Comparison of ENCODE assay signal across 8 cellular contexts in the genomic region with DNA sequence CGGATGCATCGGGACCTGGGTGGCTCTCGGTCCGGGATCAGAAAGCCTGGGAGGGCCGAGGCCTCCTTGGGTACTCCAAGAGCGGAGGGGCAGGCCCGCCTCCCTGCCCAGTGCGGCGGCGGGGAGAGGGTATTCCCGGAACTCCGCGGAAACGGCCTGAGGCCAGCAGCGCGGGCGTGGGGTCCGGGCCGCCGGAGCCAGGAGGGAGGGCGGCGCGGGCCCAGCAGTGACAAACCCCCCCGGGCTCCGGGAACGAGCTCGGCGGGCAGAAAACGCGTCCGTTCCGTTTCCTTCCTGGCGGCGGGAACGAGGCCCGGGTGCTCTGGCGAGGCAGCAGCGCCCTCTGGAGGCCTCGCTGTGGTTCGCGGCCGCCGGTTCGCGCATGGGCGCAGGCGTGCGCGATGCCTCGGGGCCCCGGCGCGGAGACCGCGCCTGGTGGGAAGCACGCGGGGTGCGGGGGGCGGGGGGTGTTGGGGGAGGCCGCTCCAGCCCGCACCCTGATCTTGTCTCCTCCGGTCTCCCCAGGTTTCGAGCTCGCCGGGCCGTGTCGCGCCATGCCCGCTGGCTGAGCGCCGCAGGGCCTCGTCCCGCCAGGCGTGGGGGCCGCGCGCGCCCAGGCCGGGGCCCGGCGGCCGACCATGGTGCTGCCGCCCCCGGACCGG. TPM values are rescaled to one million over a fixed set of nuclear protein-coding genes. Genes with fewer than 3 reads are reported as not detected.
DNase-seq lines count a peak whose midpoint lies in the region; ATAC-seq and TF ChIP-seq lines count a peak whose summit lies in the region.

No MANE protein-coding gene starts in this region.

- intact Hi-C loops in A673 (cut with micrococcal nuclease; ENCODE audit: unreplicated experiment), result loop anchor here (5.0 kb wide), 1 partner anchor 156 kb away; no protein-coding TSS in a partner anchor

- DNase-seq in A673 (ENCODE audit: low spot score) (peak; percentile 85), GM19240 (ENCODE audit: insufficient read length, low spot score) (peak; percentile 92), NCI-H2196 (lab: John Stamatoyannopoulos, UW; ENCODE audit: unreplicated experiment) (peak; percentile 63), left lobe of liver (ENCODE audit: low spot score) (peak; percentile 81)
- DNase-seq in activated CD4-positive, alpha-beta T cell treated with anti-CD3 and anti-CD28 coated beads for 4 hours, result peak; percentile 75 to 76
- DNase-seq in stimulated activated CD4-positive, alpha-beta T cell treated with anti-CD3 and anti-CD28 coated beads, Interleukin-1b, Interleukin-23, amount 100 ng/mL, for 24 hours (ENCODE audit: low read depth in 4 of 4, low spot score in 1 of 4), result peak in 3 of 4 experiments; percentile 71 to 75 (median 73)

- CTCF ChIA-PET in A673 (lab: Charles Lee), result interaction anchor here (0.6 to 1.0 kb wide), 7 partner anchors 11 to 347 kb away, joined by 3 to 9 read pairs (median 3); a partner anchor contains a TSS

- TF ChIP-seq CTCF in A673 (conservative IDR thresholded peaks at IDR 0.05; ENCODE audit: low read depth, low read length), result peak; percentile 73

- POLR2A ChIA-PET in A673 (lab: Charles Lee; ENCODE audit: low non-redundant PET), result interaction anchor here (0.7 kb wide), 1 partner anchor 346 kb away, joined by 3 read pairs; no protein-coding TSS in a partner anchor

- H3K4me1 ChIP-seq in A673 (ENCODE audit: insufficient read depth, low read length, poor library complexity, severe bottlenecking), result peaks cover 15% of the 10 kb centered on the region

- no peaks in the 10 kb centered on the region for H3K9me3 ChIP-seq in A673 (ENCODE audit: low read depth, low read length, poor library complexity, severe bottlenecking)

- BruUV-seq in A673 (replicated peaks; lab: Mats Ljungman, UMichigan), result no TSS peak

- no peaks in the 10 kb centered on the region for H3K36me3 ChIP-seq in A673 (ENCODE audit: insufficient read depth, low read length, poor library complexity, severe bottlenecking)

- H3K27ac ChIP-seq in A673 (ENCODE audit: low read depth, low read length, poor library complexity, severe bottlenecking) (peak overlapping the region; percentile 58), cingulate gyrus (ENCODE audit: low read depth, low read length) (peak overlapping the region; percentile 75)

- peak; percentile 88 for ATAC-seq in left lobe of liver
- ATAC-seq in HG02840 (IDR thresholded peaks at IDR 0.05; ENCODE audit: low FRiP score, unreplicated experiment), result no peak

- H3K4me3 ChIP-seq in A673 (ENCODE audit: low read depth, low read length, poor library complexity, severe bottlenecking), result peak overlapping the region; percentile 55

- H3K27me3 ChIP-seq in A673 (replicated peaks; ENCODE audit: insufficient read depth, low read depth, low read length, poor library complexity), result no peaks in the 10 kb centered on the region

RNA-seq across cellular contexts. Expression of a gene that starts 1.9 kb away (rescaled TPM):
- total RNA-seq in A673 (2021) (3.1 and 4.7 TPM in 2 replicates), left lobe of liver (4.4 TPM)

RNA-seq across cellular contexts. Expression of a gene that starts 37.3 kb away (rescaled TPM):
- total RNA-seq in A673 (2021) (34.0 and 48.0 TPM in 2 replicates), left lobe of liver (10.6 TPM)

RNA-seq across cellular contexts. Expression of a gene that starts 41.6 kb away (rescaled TPM):
- total RNA-seq in A673 (2021) (42.4 and 47.7 TPM in 2 replicates), left lobe of liver (3.2 TPM)

RNA-seq across cellular contexts. Expression of a gene that starts 53.7 kb away (rescaled TPM):
- 154 and 192 TPM in 2 replicates for total RNA-seq in A673 (2021)
- total RNA-seq in left lobe of liver, result 23.8 TPM

Comparison
In these comparisons a context has a peak if more than half of its experiments do, and no peak if none do; other contexts are left out.
1. RNA of a gene that starts 41.6 kb away (total RNA-seq): 42.4 to 47.7 TPM in A673; 3.2 TPM in left lobe of liver (single experiment); every median in the first group is over 10 times any median in the second.
2. Peak in every context shown above with its lines, with median percentiles within 50 percentile points of each other: DNase-seq.